1 cellular context compared by ENCODE assay signal in the genomic region with DNA sequence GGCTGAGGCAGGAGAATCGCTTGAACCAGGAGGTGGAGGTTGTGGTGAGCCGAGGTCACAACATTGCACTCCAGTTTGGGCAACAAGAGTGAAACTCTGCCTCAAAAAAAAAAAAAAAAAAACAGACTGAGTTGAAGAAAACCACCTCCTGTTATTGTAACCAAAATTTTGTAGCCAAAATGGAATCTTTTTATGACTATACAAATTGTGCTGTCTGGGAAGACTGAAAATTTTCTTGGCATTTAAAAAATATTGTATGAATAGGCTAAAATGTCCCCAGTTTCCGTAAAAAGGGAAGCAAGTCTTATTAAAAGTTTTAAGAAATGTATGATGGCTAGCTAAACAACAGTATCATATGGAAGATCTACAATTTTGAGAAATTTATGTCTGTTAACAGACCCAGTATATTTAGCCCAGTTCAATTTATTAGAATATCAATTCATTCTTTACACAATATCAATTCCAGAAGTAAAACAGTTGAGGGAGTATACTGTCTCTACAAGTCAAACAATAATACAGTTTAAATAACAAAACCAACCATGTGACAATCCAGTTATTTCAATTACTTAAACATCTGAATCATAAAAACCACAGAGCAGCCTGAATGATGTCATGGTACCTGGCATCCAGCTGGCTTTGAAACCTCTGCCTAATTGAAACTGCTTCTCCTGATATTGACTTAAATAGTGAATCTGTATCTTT.
TF ChIP-seq lines count a peak whose summit lies in the region.

No MANE protein-coding gene starts in this region.

TF ChIP-seq in A549, 52 proteins besides CTCF, POLR2A, EP300 and RAD21 (continued from another document):
- TF ChIP-seq KDM1A (IDR thresholded peaks at IDR 0.05; ENCODE audit: low read depth) (no peak), CHD4 (IDR thresholded peaks at IDR 0.05; ENCODE audit: borderline replicate concordance) (no peak), RFX5 (IDR thresholded peaks at IDR 0.05) (no peak), JUN (IDR thresholded peaks at IDR 0.05) (peak; percentile 29 to 33; a peak in 1 of 5 replicates), POLR2AphosphoS2 (conservative IDR thresholded peaks at IDR 0.05; ENCODE audit: low read length) (no peak), HOXA7 (CRISPR knock-in tag; IDR thresholded peaks at IDR 0.05) (no peak), ZFP36 (IDR thresholded peaks at IDR 0.05; ENCODE audit: borderline replicate concordance, partially characterized antibody) (no peak), HOXB5 (CRISPR knock-in tag; IDR thresholded peaks at IDR 0.05) (no peak), JUNB (IDR thresholded peaks at IDR 0.05) (peak; percentile 65), NFE2L2 (conservative IDR thresholded peaks at IDR 0.05; ENCODE audit: low read length) (no peak), RNF2 (IDR thresholded peaks at IDR 0.05; ENCODE audit: borderline replicate concordance, low read depth) (no peak), MAFK (IDR thresholded peaks at IDR 0.05; ENCODE audit: partially characterized antibody) (no peak), EHMT2 (IDR thresholded peaks at IDR 0.05; ENCODE audit: low read depth) (no peak), REST (IDR thresholded peaks at IDR 0.05) (no peak), EHF (CRISPR knock-in tag; IDR thresholded peaks at IDR 0.05) (no peak), GATA3 (IDR thresholded peaks at IDR 0.05; ENCODE audit: borderline replicate concordance) (peak; percentile 52; the same call in 1 of the 2 replicates)
- TF ChIP-seq, protein P1, sequence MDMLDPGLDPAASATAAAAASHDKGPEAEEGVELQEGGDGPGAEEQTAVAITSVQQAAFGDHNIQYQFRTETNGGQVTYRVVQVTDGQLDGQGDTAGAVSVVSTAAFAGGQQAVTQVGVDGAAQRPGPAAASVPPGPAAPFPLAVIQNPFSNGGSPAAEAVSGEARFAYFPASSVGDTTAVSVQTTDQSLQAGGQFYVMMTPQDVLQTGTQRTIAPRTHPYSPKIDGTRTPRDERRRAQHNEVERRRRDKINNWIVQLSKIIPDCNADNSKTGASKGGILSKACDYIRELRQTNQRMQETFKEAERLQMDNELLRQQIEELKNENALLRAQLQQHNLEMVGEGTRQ (IDR thresholded peaks at IDR 0.05) = 0 out of 2 replicates have a peak, but pooled peaks have one; percentile 15
